ENCODE assay signal across 18 cellular contexts in genomic region chr7:115680921-115681320, GRCh38.
DNase-seq lines count a peak whose midpoint lies in the region; ATAC-seq and TF ChIP-seq lines count a peak whose summit lies in the region.
"Had no signal": no experiment of that assay in that cellular context is flagged by ENCODE, and none has a peak within 500 bp of the region (broad histone marks: within the 10 kb centered on the region; RNA-seq: fewer than 3 reads in every experiment).

No MANE protein-coding gene starts in this region.

- H3K9me3 Mint-ChIP-seq in nephron progenitor cell = no peaks in the 10 kb centered on the region
- H3K9me3 Mint-ChIP-seq: CD4-positive, CD25-positive, alpha-beta regulatory T cell; HFFc6 had no signal

- no peak overlapping the region for H3K4me3 Mint-ChIP-seq in nephron progenitor cell
- H3K4me3 Mint-ChIP-seq: CD4-positive, CD25-positive, alpha-beta regulatory T cell; HFFc6 had no signal

- H3K36me3 Mint-ChIP-seq in nephron progenitor cell (ENCODE audit: low read depth) = no peaks in the 10 kb centered on the region
- H3K36me3 Mint-ChIP-seq: CD4-positive, CD25-positive, alpha-beta regulatory T cell had no signal

- H3K4me1 Mint-ChIP-seq in nephron progenitor cell = peaks cover 10% of the 10 kb centered on the region
- H3K4me1 Mint-ChIP-seq: CD4-positive, CD25-positive, alpha-beta regulatory T cell had no signal

- DNase-seq in NCI-H2107 treated with DMSO at 0.1 percent for 48 hours (lab: John Stamatoyannopoulos, UW; ENCODE audit: unreplicated experiment) (peak; percentile 15), NCI-H2107 (lab: John Stamatoyannopoulos, UW) (no peak), NCI-H82 treated with DMSO at 0.1 percent for 48 hours (lab: John Stamatoyannopoulos, UW; ENCODE audit: unreplicated experiment) (peak; percentile 53), nephron progenitor cell (peak; percentile 1)
- no peak for DNase-seq in activated naive CD4-positive, alpha-beta T cell treated with anti-CD3 and anti-CD28 coated beads, Interleukin-2, amount 50 U/mL, for 16 hours
- DNase-seq in activated CD4-positive, CD25-positive, alpha-beta regulatory T cell treated with anti-CD3 and anti-CD28 coated beads, Interleukin-2, amount 50 U/mL, for 72 hours = no peak
- DNase-seq: CD4-positive, CD25-positive, alpha-beta regulatory T cell; HFFc6; KBM-7; MG63; NCI-H1105 treated with DMSO at 0.1 percent for 48 hours; NCI-H1694; NCI-H2081 treated with DMSO at 0.1 percent for 48 hours had no signal

- H3K27me3 Mint-ChIP-seq in nephron progenitor cell (ENCODE audit: low read depth, poor library complexity) = no peaks in the 10 kb centered on the region

- H3K27me3 ChIP-seq in endocrine pancreas (ENCODE audit: control insufficient read depth, insufficient read depth, low read length) = no peaks in the 10 kb centered on the region
- H3K27me3 ChIP-seq: BLaER1, MG63 had no signal

- H3K4me3 ChIP-seq in endocrine pancreas (ENCODE audit: control insufficient read depth, insufficient read depth, low read length) = no peak overlapping the region
- H3K4me3 ChIP-seq: BLaER1, HAP-1, MG63 had no signal

- no peak for TF ChIP-seq CTCF in nephron progenitor cell (IDR thresholded peaks at IDR 0.05)

- H3K9ac ChIP-seq in endocrine pancreas (ENCODE audit: control insufficient read depth, insufficient read depth, low read length) = peak overlapping the region; percentile 26
- H3K9ac ChIP-seq: BLaER1 had no signal

- no peaks in the 10 kb centered on the region for H3K36me3 ChIP-seq in endocrine pancreas (ENCODE audit: control insufficient read depth, insufficient read depth, low read length)
- H3K36me3 ChIP-seq: BLaER1, HAP-1, MG63 had no signal

- H3K9me3 ChIP-seq in endocrine pancreas (ENCODE audit: control insufficient read depth, low read length) = no peaks in the 10 kb centered on the region
- H3K9me3 ChIP-seq: BLaER1, HAP-1, MG63 had no signal

- ATAC-seq in GM19035 (IDR thresholded peaks at IDR 0.05; ENCODE audit: unreplicated experiment) = no peak
- ATAC-seq: SK-N-SH treated with all-trans-retinoic acid at 6 μM for 48 hours had no signal

- no peaks in the 10 kb centered on the region for H3K4me1 ChIP-seq in endocrine pancreas (ENCODE audit: control insufficient read depth, insufficient read depth, low read length)
- H3K4me1 ChIP-seq: HAP-1 had no signal

- no peak overlapping the region for H3K27ac Mint-ChIP-seq in nephron progenitor cell
- H3K27ac Mint-ChIP-seq: CD4-positive, CD25-positive, alpha-beta regulatory T cell; HFFc6 had no signal

Comparison
In these comparisons a context has a peak if more than half of its experiments do, and no peak if none do; other contexts are left out.
1. DNase-seq: peak in NCI-H2107 treated with DMSO at 0.1 percent for 48 hours (single experiment), NCI-H82 treated with DMSO at 0.1 percent for 48 hours (single experiment) and nephron progenitor cell (single experiment); none in NCI-H2107 (single experiment), activated naive CD4-positive, alpha-beta T cell treated with anti-CD3 and anti-CD28 coated beads, Interleukin-2, amount 50 U/mL, for 16 hours (single experiment) and activated CD4-positive, CD25-positive, alpha-beta regulatory T cell treated with anti-CD3 and anti-CD28 coated beads, Interleukin-2, amount 50 U/mL, for 72 hours (single experiment).